4 cellular contexts compared by ENCODE assay signal in genomic region chr7:158390460-158390859, GRCh38.
"Had no signal": no experiment of that assay in that cellular context is flagged by ENCODE, and none has a peak within 500 bp of the region (broad histone marks: within the 10 kb centered on the region; RNA-seq: fewer than 3 reads in every experiment).

No MANE protein-coding gene starts in this region.

- H3K36me3 Mint-ChIP-seq: IgD-negative memory B cell had no signal

- H3K9me3 Mint-ChIP-seq: IgD-negative memory B cell had no signal

- ATAC-seq: GM23338 had no signal

- H3K4me3 ChIP-seq: GM23338 had no signal

- H2AFZ ChIP-seq: GM23338 had no signal

- DNase-seq: H9, HCEC 1CT had no signal

- H3K4me1 Mint-ChIP-seq: GM23338 had no signal

- H3K4me2 ChIP-seq: GM23338 had no signal

- H3K27ac Mint-ChIP-seq: GM23338, IgD-negative memory B cell had no signal

- H3K27me3 Mint-ChIP-seq: IgD-negative memory B cell had no signal

- H3K4me3 Mint-ChIP-seq: GM23338, H9, IgD-negative memory B cell had no signal
